In the genomic region with DNA sequence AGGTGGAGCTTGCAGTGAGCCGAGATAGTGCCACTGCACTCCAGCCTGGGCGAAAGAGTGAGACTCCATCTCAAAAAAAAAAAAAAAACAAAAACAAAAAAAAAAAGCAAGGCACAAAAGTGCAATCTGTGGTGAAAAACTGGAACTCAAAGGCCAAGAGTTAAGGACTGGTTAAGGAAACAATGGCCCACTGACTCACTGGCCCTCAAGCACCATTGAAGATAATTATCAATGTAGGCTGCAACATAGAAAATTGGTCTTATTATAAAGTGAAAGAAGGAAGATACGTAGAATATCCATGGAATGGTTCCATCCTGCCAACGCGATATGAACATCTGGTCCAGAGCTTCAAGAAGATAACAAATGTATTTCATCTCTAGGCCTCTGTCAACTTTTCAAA, we compare ENCODE assay signal across 15 cellular contexts.
DNase-seq lines count a peak whose midpoint lies in the region; ATAC-seq and TF ChIP-seq lines count a peak whose summit lies in the region.
"Had no signal": no experiment of that assay in that cellular context is flagged by ENCODE, and none has a peak within 500 bp of the region (broad histone marks: within the 10 kb centered on the region; RNA-seq: fewer than 3 reads in every experiment).

No MANE protein-coding gene starts in this region.

- WGBS in transverse colon (ENCODE audit: low coverage in 1 of 2), 2 donors, result 88 to 90% methylated on average over 3 to 5 of the region's 5 CpGs

- no peak for ATAC-seq in HG03045 (IDR thresholded peaks at IDR 0.05; ENCODE audit: unreplicated experiment)
- ATAC-seq: CD8-positive, alpha-beta T cell; GM12878 had no signal

- H3K4me3 ChIP-seq in transverse colon, result no peak overlapping the region
- H3K4me3 ChIP-seq: BLaER1 treated with 17β-estradiol and CSF1 and Interleukin-3, amounts not matched to agents 10 nM and 100 nM; GM12878 had no signal

- H3K36me3 ChIP-seq in transverse colon, result no peaks in the 10 kb centered on the region
- H3K36me3 ChIP-seq: BLaER1 treated with 17β-estradiol and CSF1 and Interleukin-3, amounts not matched to agents 10 nM and 100 nM had no signal

- no peak for TF ChIP-seq CTCF in transverse colon (IDR thresholded peaks at IDR 0.05)

- H3K27ac ChIP-seq in transverse colon, result no peak overlapping the region
- H3K27ac ChIP-seq: BLaER1 treated with 17β-estradiol and CSF1 and Interleukin-3, amounts not matched to agents 10 nM and 100 nM; HL-60 had no signal

- in situ Hi-C loops in transverse colon (cut with MboI; ENCODE audit: low pct_ligation_motif_present in 1 of 4, low pct_unique_long_range_greater_than_20kb in 1 of 4, low sequenced_read_pairs in 3 of 4), result loop anchor here (10.0 to 25.0 kb wide), 6 partner anchors 60 to 797 kb away; a partner anchor contains a TSS

- peaks cover 0 to 46% (median 32%) of the 10 kb centered on the region in 4 donors for H3K4me1 ChIP-seq in transverse colon

- no peak for TF ChIP-seq POLR2A in transverse colon (IDR thresholded peaks at IDR 0.05)

- no peaks in the 10 kb centered on the region for H3K9me3 ChIP-seq in transverse colon
- H3K9me3 ChIP-seq: BLaER1 treated with 17β-estradiol and CSF1 and Interleukin-3, amounts not matched to agents 10 nM and 100 nM had no signal

- DNase-seq in COLO829 (ENCODE audit: low spot score), result peak; percentile 69
- peak; percentile 31 for DNase-seq in DMS53 treated with DMSO at 0.1 percent for 48 hours (lab: John Stamatoyannopoulos, UW; ENCODE audit: unreplicated experiment)
- peak; percentile 80 for DNase-seq in NCI-H2227 treated with DMSO at 0.1 percent for 48 hours (lab: John Stamatoyannopoulos, UW)
- DNase-seq in foreskin melanocyte, result peak; percentile 66
- DNase-seq in transverse colon, result no peak
- no peak for DNase-seq in activated naive CD4-positive, alpha-beta T cell (lab: John Stamatoyannopoulos, UW)
- DNase-seq in head of caudate nucleus, result no peak
- DNase-seq: CD8-positive, alpha-beta T cell; COR-L47; EL; H9 had no signal

- intact Hi-C loops in transverse colon (cut with DNase I; ENCODE audit: low total_unique reads) (no loop called here), head of caudate nucleus (cut with DNase I) (no loop called here)

- no peaks in the 10 kb centered on the region for H3K27me3 ChIP-seq in transverse colon
- H3K27me3 ChIP-seq: BLaER1 treated with 17β-estradiol and CSF1 and Interleukin-3, amounts not matched to agents 10 nM and 100 nM had no signal

- no peak for TF ChIP-seq EP300 in transverse colon (IDR thresholded peaks at IDR 0.05; ENCODE audit: low read depth)

Comparison
In these comparisons a context has a peak if more than half of its experiments do, and no peak if none do; other contexts are left out.
1. DNase-seq: peak in COLO829 (single experiment), DMS53 treated with DMSO at 0.1 percent for 48 hours (single experiment), NCI-H2227 treated with DMSO at 0.1 percent for 48 hours (single experiment) and foreskin melanocyte (single experiment); none in transverse colon (single experiment), activated naive CD4-positive, alpha-beta T cell (0 of 4) and head of caudate nucleus (0 of 42).